19 cellular contexts compared by ENCODE assay signal in the genomic region with DNA sequence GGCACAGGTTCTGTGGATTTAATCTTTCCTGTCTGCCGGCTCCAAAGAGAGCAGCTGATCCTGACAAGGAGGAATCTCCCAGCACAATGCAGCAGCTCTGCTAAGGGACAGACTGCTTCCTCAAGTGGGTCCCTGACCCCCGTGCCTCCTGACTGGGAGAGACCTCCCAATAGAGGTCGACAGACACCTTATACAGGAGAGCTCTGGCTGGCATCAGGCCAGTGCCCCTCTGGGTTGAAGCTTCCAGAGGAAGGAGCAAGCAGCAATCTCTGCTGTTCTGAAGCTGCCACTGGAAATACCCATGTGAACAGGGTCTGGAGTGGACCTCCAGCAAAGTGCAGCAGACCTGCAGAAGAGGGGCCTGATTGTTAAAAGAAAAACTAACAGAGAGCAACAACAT.
DNase-seq lines count a peak whose midpoint lies in the region; ATAC-seq and TF ChIP-seq lines count a peak whose summit lies in the region.
"Had no signal": no experiment of that assay in that cellular context is flagged by ENCODE, and none has a peak within 500 bp of the region (broad histone marks: within the 10 kb centered on the region; RNA-seq: fewer than 3 reads in every experiment).

No MANE protein-coding gene starts in this region.

- H3K4me1 Mint-ChIP-seq in chondrocyte (ENCODE audit: low read depth) (peaks cover 12% of the 10 kb centered on the region), CD14-positive monocyte (no peaks in the 10 kb centered on the region)

- intact Hi-C loops in sigmoid colon (cut with DNase I) (no loop called here), upper lobe of right lung (cut with DNase I) (no loop called here), CD14-positive monocyte (cut with micrococcal nuclease) (no loop called here)

- peaks cover 0 to 2% (median 0%) of the 10 kb centered on the region in 4 donors for H3K9me3 ChIP-seq in sigmoid colon
- H3K9me3 ChIP-seq in upper lobe of right lung, result peaks cover 4% of the 10 kb centered on the region
- H3K9me3 ChIP-seq: BE2C, Caco-2 had no signal

- WGBS in sigmoid colon, 2 donors, result 72 to 84% methylated on average over 3 of the region's 3 CpGs

- TF ChIP-seq CTCF in chondrocyte (IDR thresholded peaks at IDR 0.05), result no peak
- TF ChIP-seq CTCF in sigmoid colon (IDR thresholded peaks at IDR 0.05), result no peak
- TF ChIP-seq CTCF in upper lobe of right lung (IDR thresholded peaks at IDR 0.05), result no peak
- TF ChIP-seq CTCF in CD14-positive monocyte (IDR thresholded peaks at IDR 0.05), result no peak

- H3K9me3 Mint-ChIP-seq in chondrocyte (ENCODE audit: low read depth) (peaks cover 15% of the 10 kb centered on the region), CD14-positive monocyte (peaks cover 5 to 22% (median 14%) of the 10 kb centered on the region in 7 donors)

- no peak for TF ChIP-seq POLR2A in sigmoid colon (IDR thresholded peaks at IDR 0.05)

- TF ChIP-seq EP300 in sigmoid colon (IDR thresholded peaks at IDR 0.05), result no peak

- no peak overlapping the region for H3K4me3 Mint-ChIP-seq in chondrocyte (ENCODE audit: unreplicated experiment)
- no peak overlapping the region for H3K4me3 Mint-ChIP-seq in CD14-positive monocyte
- H3K4me3 Mint-ChIP-seq: CD4-positive, alpha-beta T cell; CD8-positive, alpha-beta T cell had no signal

- DNase-seq in chondrocyte (ENCODE audit: low spot score) (peak; percentile 81), sigmoid colon (peak; percentile 62), upper lobe of right lung (peak; percentile 40), CD14-positive monocyte (ENCODE audit: low spot score) (no peak), NCI-H1436 treated with DMSO at 0.1 percent for 48 hours (lab: John Stamatoyannopoulos, UW) (no peak)
- DNase-seq: 8988T; ACHN; BE2C; C1 segment of cervical spinal cord; Caco-2; Calu3; CD4-positive, alpha-beta T cell; CD8-positive, alpha-beta T cell; DMS79 treated with DMSO at 0.1 percent for 48 hours; EL; GDM1 had no signal

- H3K27me3 ChIP-seq in sigmoid colon (no peaks in the 10 kb centered on the region), upper lobe of right lung (no peaks in the 10 kb centered on the region)
- H3K27me3 ChIP-seq: BE2C, BLaER1 had no signal

- H3K36me3 Mint-ChIP-seq in chondrocyte (ENCODE audit: low read depth) (peaks cover 2% of the 10 kb centered on the region), CD14-positive monocyte (no peaks in the 10 kb centered on the region)
- H3K36me3 Mint-ChIP-seq: CD8-positive, alpha-beta T cell had no signal

- H3K27ac Mint-ChIP-seq in chondrocyte (ENCODE audit: unreplicated experiment) (peak overlapping the region; percentile 34), CD14-positive monocyte (no peak overlapping the region)
- H3K27ac Mint-ChIP-seq: CD4-positive, alpha-beta T cell; CD8-positive, alpha-beta T cell had no signal

- ATAC-seq in upper lobe of right lung (no peak), HG02588 (IDR thresholded peaks at IDR 0.05; ENCODE audit: unreplicated experiment) (no peak)
- ATAC-seq: CD8-positive, alpha-beta T cell; GM12878 had no signal

- H3K4me1 ChIP-seq in sigmoid colon (no peaks in the 10 kb centered on the region), upper lobe of right lung (no peaks in the 10 kb centered on the region)
- H3K4me1 ChIP-seq: BE2C, BLaER1, Caco-2 had no signal

- H3K27me3 Mint-ChIP-seq in chondrocyte (ENCODE audit: low read depth) (peaks cover 3% of the 10 kb centered on the region), CD14-positive monocyte (ENCODE audit: low read depth in 3 of 3) (peaks cover 0 to 1% (median 0%) of the 10 kb centered on the region in 3 donors)
- H3K27me3 Mint-ChIP-seq: CD4-positive, alpha-beta T cell had no signal

- H3K4me3 ChIP-seq in sigmoid colon, result no peak overlapping the region
- H3K4me3 ChIP-seq in upper lobe of right lung, result no peak overlapping the region
- H3K4me3 ChIP-seq: BLaER1, GM12878 had no signal

- no peaks in the 10 kb centered on the region for H3K36me3 ChIP-seq in sigmoid colon
- H3K36me3 ChIP-seq in upper lobe of right lung, result no peaks in the 10 kb centered on the region
- H3K36me3 ChIP-seq: BE2C, BLaER1 had no signal

- H3K27ac ChIP-seq in sigmoid colon (no peak overlapping the region), upper lobe of right lung (no peak overlapping the region)
- H3K27ac ChIP-seq: BLaER1 had no signal

Comparison
In these comparisons a context has a peak if more than half of its experiments do, and no peak if none do; other contexts are left out.
1. DNase-seq: peak in chondrocyte (single experiment), sigmoid colon (single experiment) and upper lobe of right lung (single experiment); none in CD14-positive monocyte (single experiment) and NCI-H1436 treated with DMSO at 0.1 percent for 48 hours (single experiment).